1 cellular context compared by ENCODE assay signal in genomic region chr1:248858891-248859889, GRCh38.
A peak's percentile ranks its signal among the peaks of the same experiment; 100 is the strongest.
TF ChIP-seq lines count a peak whose summit lies in the region.

Gene ZNF692 (minus strand): TSS chr1:248859085. CDS start chr1:248858309, 776 bp downstream.

TF ChIP-seq in HepG2, 621 proteins besides CTCF, POLR2A, EP300 and RAD21 (continued from another document and continues in another):
- TF ChIP-seq DMTF1 (CRISPR knock-in tag; IDR thresholded peaks at IDR 0.05) (no peak), ZNF281 (CRISPR knock-in tag; IDR thresholded peaks at IDR 0.05; ENCODE audit: borderline replicate concordance) (peak; percentile 52; the same call in 1 of the 2 replicates), HOXA5 (CRISPR knock-in tag; IDR thresholded peaks at IDR 0.05) (peak; percentile 85; the same call in 1 of the 2 replicates), ZNF891 (CRISPR knock-in tag; IDR thresholded peaks at IDR 0.05) (no peak; the same call in 1 of the 2 replicates), DR1 (CRISPR knock-in tag; IDR thresholded peaks at IDR 0.05) (no peak), ATF4 (CRISPR knock-in tag; IDR thresholded peaks at IDR 0.05) (no peak), SNRNP70 (IDR thresholded peaks at IDR 0.05; ENCODE audit: low read depth, low read length) (no peak), ZBTB42 (CRISPR knock-in tag; IDR thresholded peaks at IDR 0.05) (no peak; the same call in 1 of the 2 replicates), ZNF703 (CRISPR knock-in tag; IDR thresholded peaks at IDR 0.05; ENCODE audit: borderline replicate concordance) (peak; percentile 49; the same call in 1 of the 2 replicates), DMAP1 (CRISPR knock-in tag; IDR thresholded peaks at IDR 0.05) (peak; percentile 28; the same call in 1 of the 2 replicates), TFDP1 (CRISPR knock-in tag; IDR thresholded peaks at IDR 0.05; ENCODE audit: borderline replicate concordance) (peak; percentile 66; the same call in 1 of the 2 replicates), HNRNPUL1 (IDR thresholded peaks at IDR 0.05; ENCODE audit: low read depth, low read length) (no peak), SP5 (CRISPR knock-in tag; IDR thresholded peaks at IDR 0.05; ENCODE audit: borderline replicate concordance, low read depth) (no peak), MEIS1 (CRISPR knock-in tag; IDR thresholded peaks at IDR 0.05; ENCODE audit: borderline replicate concordance) (peak; percentile 57), REXO4 (CRISPR knock-in tag; IDR thresholded peaks at IDR 0.05; ENCODE audit: borderline replicate concordance) (no peak; the same call in 1 of the 2 replicates), ZNF484 (CRISPR knock-in tag; IDR thresholded peaks at IDR 0.05; ENCODE audit: borderline replicate concordance, low read depth) (no peak), RNF219 (CRISPR knock-in tag; IDR thresholded peaks at IDR 0.05) (no peak), REPIN1 (CRISPR knock-in tag; IDR thresholded peaks at IDR 0.05; ENCODE audit: borderline replicate concordance, low read depth) (peak; percentile 81; the same call in 1 of the 2 replicates), SCMH1 (CRISPR knock-in tag; IDR thresholded peaks at IDR 0.05; ENCODE audit: borderline replicate concordance) (no peak), EED (CRISPR knock-in tag; IDR thresholded peaks at IDR 0.05) (no peak), SMAD3 (CRISPR knock-in tag; IDR thresholded peaks at IDR 0.05) (no peak), ZNF10 (CRISPR knock-in tag; IDR thresholded peaks at IDR 0.05; ENCODE audit: borderline replicate concordance, low read depth) (no peak), ZNF282 (IDR thresholded peaks at IDR 0.05; ENCODE audit: partially characterized antibody) (no peak), PLSCR1 (CRISPR knock-in tag; IDR thresholded peaks at IDR 0.05; ENCODE audit: borderline replicate concordance) (no peak), SNAPC4 (CRISPR knock-in tag; IDR thresholded peaks at IDR 0.05) (no peak), SP140L (CRISPR knock-in tag; IDR thresholded peaks at IDR 0.05; ENCODE audit: borderline replicate concordance) (0 out of 2 replicates have a peak, but pooled peaks have one; percentile 35), ZNF121 (CRISPR knock-in tag; IDR thresholded peaks at IDR 0.05) (no peak), PHB2 (IDR thresholded peaks at IDR 0.05; ENCODE audit: partially characterized antibody) (no peak), KDM1A (CRISPR knock-in tag; IDR thresholded peaks at IDR 0.05) (no peak), CAMTA2 (CRISPR knock-in tag; IDR thresholded peaks at IDR 0.05; ENCODE audit: borderline replicate concordance) (no peak), TBX3 (IDR thresholded peaks at IDR 0.05; ENCODE audit: borderline replicate concordance) (no peak), GPN1 (CRISPR knock-in tag; IDR thresholded peaks at IDR 0.05; ENCODE audit: borderline replicate concordance) (no peak), FOXP1 (IDR thresholded peaks at IDR 0.05) (no peak), FOXP1 (CRISPR knock-in tag; IDR thresholded peaks at IDR 0.05) (no peak), ZNF569 (CRISPR knock-in tag; IDR thresholded peaks at IDR 0.05; ENCODE audit: borderline replicate concordance) (no peak), TEAD2 (CRISPR knock-in tag; IDR thresholded peaks at IDR 0.05) (no peak), ATF5 (CRISPR knock-in tag; IDR thresholded peaks at IDR 0.05; ENCODE audit: low read depth) (no peak), ESRRA (CRISPR knock-in tag; IDR thresholded peaks at IDR 0.05; ENCODE audit: low read depth) (peak; percentile 21; the same call in 1 of the 2 replicates), STAT5B (CRISPR knock-in tag; IDR thresholded peaks at IDR 0.05) (no peak), ZFP36 (IDR thresholded peaks at IDR 0.05; ENCODE audit: borderline replicate concordance, low read depth, low read length, partially characterized antibody) (no peak), PRPF4 (IDR thresholded peaks at IDR 0.05; ENCODE audit: low read depth, low read length, poor library complexity, severe bottlenecking) (no peak), SMAD9 (CRISPR knock-in tag; IDR thresholded peaks at IDR 0.05) (no peak), ZBTB20 (CRISPR knock-in tag; IDR thresholded peaks at IDR 0.05; ENCODE audit: borderline replicate concordance, low read depth) (no peak), TBP (CRISPR knock-in tag; IDR thresholded peaks at IDR 0.05) (no peak), SNAI1 (CRISPR knock-in tag; IDR thresholded peaks at IDR 0.05; ENCODE audit: borderline replicate concordance) (no peak), ZNF430 (CRISPR knock-in tag; IDR thresholded peaks at IDR 0.05) (no peak; the same call in 1 of the 2 replicates), PPARG (CRISPR knock-in tag; conservative IDR thresholded peaks at IDR 0.05) (no peak), SMYD3 (CRISPR knock-in tag; IDR thresholded peaks at IDR 0.05) (peak; percentile 56; the same call in 1 of the 2 replicates), IRX3 (CRISPR knock-in tag; IDR thresholded peaks at IDR 0.05; ENCODE audit: borderline replicate concordance, low read depth) (no peak; the same call in 1 of the 2 replicates), ZNF816 (CRISPR knock-in tag; IDR thresholded peaks at IDR 0.05; ENCODE audit: borderline replicate concordance) (peak; percentile 54; the same call in 1 of the 2 replicates), SMARCC2 (IDR thresholded peaks at IDR 0.05) (no peak), SSRP1 (CRISPR knock-in tag; IDR thresholded peaks at IDR 0.05) (no peak)
